ENCODE assay signal across 26 cellular contexts in the genomic region with DNA sequence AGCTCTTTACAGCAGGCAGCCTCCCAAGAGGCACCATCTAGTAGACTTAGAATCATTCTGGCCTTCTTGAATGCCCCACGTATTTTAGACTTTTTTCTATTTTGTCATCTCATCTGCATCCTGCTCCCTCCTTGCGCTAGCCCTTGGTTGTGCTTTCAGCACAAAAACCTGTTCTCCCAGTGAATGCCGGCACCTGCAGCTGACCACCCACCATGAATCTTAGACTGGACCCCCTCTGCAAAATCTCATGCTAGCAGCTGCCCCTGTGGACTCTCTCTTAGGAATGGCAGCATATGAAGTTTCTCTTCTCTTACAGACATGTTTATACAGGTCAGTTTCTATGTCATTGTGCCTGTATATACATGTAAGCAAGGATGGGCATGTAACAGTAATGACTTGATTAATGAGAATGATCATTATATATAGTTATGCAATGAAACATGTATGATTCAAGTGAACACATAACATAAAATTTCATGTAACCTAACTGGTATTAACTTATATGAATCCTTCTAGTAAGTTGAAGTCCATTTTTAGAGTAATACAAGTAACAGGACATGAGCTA.
"Had no signal": no experiment of that assay in that cellular context is flagged by ENCODE, and none has a peak within 500 bp of the region (broad histone marks: within the 10 kb centered on the region; RNA-seq: fewer than 3 reads in every experiment).

No MANE protein-coding gene starts in this region.

- H3K36me3 ChIP-seq: esophagus muscularis mucosa, heart right ventricle, lower lobe of right lung, spleen, thoracic aorta, tibial nerve, vagina had no signal

- H3K4me1 ChIP-seq: esophagus muscularis mucosa, heart right ventricle, lower lobe of right lung, psoas muscle, spleen, tibial nerve, vagina had no signal

- H3K4me1 Mint-ChIP-seq: nephron; stimulated activated naive B cell treated with anti-CD40 and anti-IgM and Interleukin-4, amounts not matched to agents 10 μg/mL and 1 μg/mL and 100 μg/mL, for 72 hours had no signal

- H3K4me3 ChIP-seq: esophagus muscularis mucosa, heart right ventricle, lower lobe of right lung, psoas muscle, skin epidermis, spleen, thoracic aorta, tibial nerve, vagina had no signal

- FAIRE-seq: endometrium had no signal

- ATAC-seq: effector memory CD8-positive, alpha-beta T cell; heart right ventricle; left ventricle myocardium superior; lower lobe of right lung; naive thymus-derived CD4-positive, alpha-beta T cell; psoas muscle; right cardiac atrium; stimulated activated naive B cell treated with anti-CD40 and anti-IgM and Interleukin-4, amounts not matched to agents 10 μg/mL and 1 μg/mL and 100 μg/mL, for 72 hours had no signal

- DNase-seq: cerebellar nuclear complex; cortex of kidney; effector memory CD8-positive, alpha-beta T cell; foreskin melanocyte; glutamatergic neuron; heart right ventricle; immature natural killer cell; islet precursor cell; left ventricle myocardium superior; lower lobe of right lung; naive thymus-derived CD4-positive, alpha-beta T cell; nucleus accumbens; psoas muscle; right cardiac atrium; spleen; stimulated activated CD4-positive, alpha-beta T cell treated with anti-CD3 and anti-CD28 coated beads, Interleukin-4, amount 100 ng/mL, for 4 hours; stimulated activated naive B cell treated with anti-CD40 and anti-IgM and Interleukin-4, amounts not matched to agents 10 μg/mL and 1 μg/mL and 100 μg/mL, for 72 hours had no signal

- H3K9me3 Mint-ChIP-seq: effector memory CD8-positive, alpha-beta T cell; immature natural killer cell; mesothelial cell of epicardium; naive thymus-derived CD4-positive, alpha-beta T cell; nephron; stimulated activated naive B cell treated with anti-CD40 and anti-IgM and Interleukin-4, amounts not matched to agents 10 μg/mL and 1 μg/mL and 100 μg/mL, for 72 hours; stimulated activated naive CD8-positive, alpha-beta T cell treated with anti-CD3 and anti-CD28 coated beads, Interleukin-15, Interleukin-2, amounts not matched to agents 100 ng/mL and 50 ng/mL, for 24 hours had no signal

- H3K4me3 Mint-ChIP-seq: effector memory CD8-positive, alpha-beta T cell; immature natural killer cell; mesothelial cell of epicardium; naive thymus-derived CD4-positive, alpha-beta T cell; nephron; stimulated activated naive B cell treated with anti-CD40 and anti-IgM and Interleukin-4, amounts not matched to agents 10 μg/mL and 1 μg/mL and 100 μg/mL, for 72 hours; stimulated activated naive CD8-positive, alpha-beta T cell treated with anti-CD3 and anti-CD28 coated beads, Interleukin-15, Interleukin-2, amounts not matched to agents 100 ng/mL and 50 ng/mL, for 24 hours had no signal

- H3K27me3 Mint-ChIP-seq: stimulated activated naive CD8-positive, alpha-beta T cell treated with anti-CD3 and anti-CD28 coated beads, Interleukin-15, Interleukin-2, amounts not matched to agents 100 ng/mL and 50 ng/mL, for 24 hours had no signal

- H3K27me3 ChIP-seq: esophagus muscularis mucosa, spleen, tibial nerve, vagina had no signal

- H3K27ac Mint-ChIP-seq: effector memory CD8-positive, alpha-beta T cell; immature natural killer cell; mesothelial cell of epicardium; stimulated activated naive B cell treated with anti-CD40 and anti-IgM and Interleukin-4, amounts not matched to agents 10 μg/mL and 1 μg/mL and 100 μg/mL, for 72 hours; stimulated activated naive CD8-positive, alpha-beta T cell treated with anti-CD3 and anti-CD28 coated beads, Interleukin-15, Interleukin-2, amounts not matched to agents 100 ng/mL and 50 ng/mL, for 24 hours had no signal

- H3K27ac ChIP-seq: esophagus muscularis mucosa, heart right ventricle, lower lobe of right lung, psoas muscle, skin epidermis, spleen, thoracic aorta, tibial nerve, vagina had no signal

- H3K9me3 ChIP-seq: esophagus muscularis mucosa, heart right ventricle, lower lobe of right lung, psoas muscle, spleen, thoracic aorta, tibial nerve, vagina had no signal

- H3K36me3 Mint-ChIP-seq: immature natural killer cell; mesothelial cell of epicardium; naive thymus-derived CD4-positive, alpha-beta T cell; stimulated activated naive B cell treated with anti-CD40 and anti-IgM and Interleukin-4, amounts not matched to agents 10 μg/mL and 1 μg/mL and 100 μg/mL, for 72 hours had no signal
